Comparison of ENCODE assay signal across 1 cellular context in the genomic region with DNA sequence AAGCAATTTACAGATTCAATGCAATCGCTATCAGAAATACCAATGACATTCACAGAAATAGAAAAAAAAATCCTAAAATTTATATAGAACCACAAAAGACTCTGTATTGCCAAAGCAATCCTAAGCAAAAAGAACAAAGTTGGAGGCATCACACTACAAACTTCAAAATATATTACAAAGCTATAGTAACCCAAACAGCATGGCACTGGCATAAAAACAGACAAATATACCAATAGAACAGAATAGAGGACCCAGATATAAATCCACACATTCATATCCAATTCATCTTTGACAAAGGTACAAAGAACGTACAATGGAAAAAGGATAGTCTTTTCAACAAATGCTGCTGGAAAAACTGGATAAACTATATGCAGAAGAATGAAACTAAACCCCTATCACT.
TF ChIP-seq lines count a peak whose summit lies in the region.

No MANE protein-coding gene starts in this region.

TF ChIP-seq in K562, 482 proteins besides CTCF, POLR2A, EP300 and RAD21:
- no peak for TF ChIP-seq RBFOX2 (IDR thresholded peaks at IDR 0.05; ENCODE audit: low read depth, low read length)
- no peak for TF ChIP-seq SMC3 (conservative IDR thresholded peaks at IDR 0.05; ENCODE audit: insufficient read depth, low read depth, low read length)
- no peak for TF ChIP-seq ESRRB (CRISPR knock-in tag; IDR thresholded peaks at IDR 0.05; ENCODE audit: borderline replicate concordance)
- TF ChIP-seq SMARCA5 (IDR thresholded peaks at IDR 0.05), result no peak
- TF ChIP-seq CBX2 (IDR thresholded peaks at IDR 0.05; ENCODE audit: insufficient read depth, low read length, poor library complexity, severe bottlenecking), result peak; percentile 3
- TF ChIP-seq ZNF23 (CRISPR knock-in tag; IDR thresholded peaks at IDR 0.05), result no peak
- no peak for TF ChIP-seq FOXA1 (IDR thresholded peaks at IDR 0.05; ENCODE audit: borderline replicate concordance)
- peak; percentile 55 for TF ChIP-seq RBM25 (IDR thresholded peaks at IDR 0.05; ENCODE audit: low read depth, low read length, severe bottlenecking)
- TF ChIP-seq BCOR (IDR thresholded peaks at IDR 0.05), result peak; percentile 51; the same call in 1 of the 2 replicates
- no peak for TF ChIP-seq HDAC1 (IDR thresholded peaks at IDR 0.05)
- no peak for TF ChIP-seq ARID2 (IDR thresholded peaks at IDR 0.05)
- TF ChIP-seq CBX3 (IDR thresholded peaks at IDR 0.05; ENCODE audit: borderline replicate concordance in 1 of 2, low read length in 2 of 2), result peak in 1 of 2 experiments; percentile 16; a peak in 1 of 3 replicates
- TF ChIP-seq ZNF507 (tag; conservative IDR thresholded peaks at IDR 0.05), result no peak
